7 cellular contexts compared by ENCODE assay signal in genomic region chr19:5547881-5548280, GRCh38. TPM values are rescaled to one million over a fixed set of nuclear protein-coding genes. Genes with fewer than 3 reads are reported as not detected.
DNase-seq lines count a peak whose midpoint lies in the region; ATAC-seq lines count a peak whose summit lies in the region.

No MANE protein-coding gene starts in this region.

- H3K36me3 Mint-ChIP-seq in T-helper 2 cell treated with Interferon-gamma antibody and Interleukin-4, amounts not matched to agents 5 μg/mL and 100 μg/mL, for 36 hours (ENCODE audit: low read depth) = no peaks in the 10 kb centered on the region

- no peaks in the 10 kb centered on the region for H3K27me3 Mint-ChIP-seq in T-helper 2 cell treated with Interferon-gamma antibody and Interleukin-4, amounts not matched to agents 5 μg/mL and 100 μg/mL, for 36 hours (ENCODE audit: low read depth)

- ATAC-seq in HG03342 (IDR thresholded peaks at IDR 0.05; ENCODE audit: unreplicated experiment) = no peak

- DNase-seq in Daoy (ENCODE audit: low read depth) = peak; percentile 61
- DNase-seq in HUDEP-2 (lab: John Stamatoyannopoulos, UW; ENCODE audit: unreplicated experiment in 76 of 76) = peak in 55 of 76 experiments; percentile 13 to 88 (median 45)
- peak; percentile 6 for DNase-seq in T-helper 2 cell treated with Interferon-gamma antibody and Interleukin-4, amounts not matched to agents 5 μg/mL and 100 μg/mL, for 36 hours (ENCODE audit: low spot score)
- peak; percentile 2 for DNase-seq in glomerular endothelial cell (ENCODE audit: extremely low read depth, low read depth, low spot score)
- no peak for DNase-seq in GOT3 (lab: John Stamatoyannopoulos, UW)
- DNase-seq in 8988T = no peak

- H3K9me3 Mint-ChIP-seq in T-helper 2 cell treated with Interferon-gamma antibody and Interleukin-4, amounts not matched to agents 5 μg/mL and 100 μg/mL, for 36 hours = no peaks in the 10 kb centered on the region

- no peaks in the 10 kb centered on the region for H3K4me1 Mint-ChIP-seq in T-helper 2 cell treated with Interferon-gamma antibody and Interleukin-4, amounts not matched to agents 5 μg/mL and 100 μg/mL, for 36 hours (ENCODE audit: low read depth)

- H3K4me3 Mint-ChIP-seq in T-helper 2 cell treated with Interferon-gamma antibody and Interleukin-4, amounts not matched to agents 5 μg/mL and 100 μg/mL, for 36 hours = no peak overlapping the region

- no peak overlapping the region for H3K27ac Mint-ChIP-seq in T-helper 2 cell treated with Interferon-gamma antibody and Interleukin-4, amounts not matched to agents 5 μg/mL and 100 μg/mL, for 36 hours

RNA-seq across cellular contexts. Expression of gene TINCR, which starts 19.9 kb away (rescaled TPM):
- 0.12 and 0.40 TPM in 2 replicates for total RNA-seq in Daoy (2014; rRNA removed; shearing (Covaris generic))
- total RNA-seq in glomerular endothelial cell = not detected in 2 replicates

Comparison
In these comparisons a context has a peak if more than half of its experiments do, and no peak if none do; other contexts are left out.
1. DNase-seq: peak in Daoy (single experiment), HUDEP-2 (55 of 76), T-helper 2 cell treated with Interferon-gamma antibody and Interleukin-4, amounts not matched to agents 5 μg/mL and 100 μg/mL, for 36 hours (single experiment) and glomerular endothelial cell (single experiment); none in GOT3 (single experiment) and 8988T (single experiment).